8 cellular contexts compared by ENCODE assay signal in genomic region chr4:6327220-6327917, GRCh38. TPM values are rescaled to one million over a fixed set of nuclear protein-coding genes. Genes with fewer than 3 reads are reported as not detected.
DNase-seq lines count a peak whose midpoint lies in the region; ATAC-seq, FAIRE-seq and TF ChIP-seq lines count a peak whose summit lies in the region.

No MANE protein-coding gene starts in this region.

- peak; percentile 64 for ATAC-seq in GM18868 (IDR thresholded peaks at IDR 0.05; ENCODE audit: unreplicated experiment)

- peak; percentile 88 for FAIRE-seq in HTR-8/SVneo (lab: Jason Lieb, UNC)
- no peak for FAIRE-seq in RCC 7860 (lab: Jason Lieb, UNC)

- H3K9me3 Mint-ChIP-seq in activated T-helper 2 cell treated with anti-CD3 and anti-CD28 coated beads, Interferon-gamma antibody, Interleukin-2, Interleukin-4, amounts not matched to agents 10 μg/mL and 5 μg/mL and 100 μg/mL, durations not matched to agents 14 hours and 24 hours and 36 hours, result no peaks in the 10 kb centered on the region

- TF ChIP-seq CTCF in testis (IDR thresholded peaks at IDR 0.05), result peak; percentile 96 to 98 (median 97)

- no peak for TF ChIP-seq POLR2A in testis (IDR thresholded peaks at IDR 0.05)

- no peaks in the 10 kb centered on the region for H3K27me3 ChIP-seq in testis

- H3K36me3 Mint-ChIP-seq in activated T-helper 2 cell treated with anti-CD3 and anti-CD28 coated beads, Interferon-gamma antibody, Interleukin-2, Interleukin-4, amounts not matched to agents 10 μg/mL and 5 μg/mL and 100 μg/mL, durations not matched to agents 14 hours and 24 hours and 36 hours (ENCODE audit: low read depth), result no peaks in the 10 kb centered on the region

- H3K27ac Mint-ChIP-seq in activated T-helper 2 cell treated with anti-CD3 and anti-CD28 coated beads, Interferon-gamma antibody, Interleukin-2, Interleukin-4, amounts not matched to agents 10 μg/mL and 5 μg/mL and 100 μg/mL, durations not matched to agents 14 hours and 24 hours and 36 hours, result no peak overlapping the region

- no peak overlapping the region for H3K4me3 Mint-ChIP-seq in activated T-helper 2 cell treated with anti-CD3 and anti-CD28 coated beads, Interferon-gamma antibody, Interleukin-2, Interleukin-4, amounts not matched to agents 10 μg/mL and 5 μg/mL and 100 μg/mL, durations not matched to agents 14 hours and 24 hours and 36 hours (ENCODE audit: low read depth)

- 37 to 39% methylated on average over 12 to 21 of the region's 21 CpGs for WGBS in testis, 2 donors

- intact Hi-C loops in activated T-helper 2 cell treated with anti-CD3 and anti-CD28 coated beads, Interferon-gamma antibody, Interleukin-2, Interleukin-4, amounts not matched to agents 10 μg/mL and 5 μg/mL and 100 μg/mL, durations not matched to agents 14 hours and 24 hours and 36 hours (cut with micrococcal nuclease), result loop anchor here (1.0 to 5.0 kb wide), 3 partner anchors 77 to 329 kb away; no protein-coding TSS in a partner anchor
- intact Hi-C loops in testis (cut with DNase I; ENCODE audit: low total_unique reads), result loop anchor here (5.0 kb wide), 1 partner anchor 60 kb away; the partner anchor contains the start of gene WFS1

- H3K9me3 ChIP-seq in testis, result no peaks in the 10 kb centered on the region

- H3K27ac ChIP-seq in testis, result no peak overlapping the region

- no peaks in the 10 kb centered on the region for H3K4me1 ChIP-seq in testis

- H3K4me3 ChIP-seq in testis, result no peak overlapping the region

- H3K27me3 Mint-ChIP-seq in activated T-helper 2 cell treated with anti-CD3 and anti-CD28 coated beads, Interferon-gamma antibody, Interleukin-2, Interleukin-4, amounts not matched to agents 10 μg/mL and 5 μg/mL and 100 μg/mL, durations not matched to agents 14 hours and 24 hours and 36 hours (ENCODE audit: low read depth), result peaks cover 24% of the 10 kb centered on the region

- H3K36me3 ChIP-seq in testis (ENCODE audit: low read depth, missing control alignments), result no peaks in the 10 kb centered on the region

- H3K4me1 Mint-ChIP-seq in activated T-helper 2 cell treated with anti-CD3 and anti-CD28 coated beads, Interferon-gamma antibody, Interleukin-2, Interleukin-4, amounts not matched to agents 10 μg/mL and 5 μg/mL and 100 μg/mL, durations not matched to agents 14 hours and 24 hours and 36 hours (ENCODE audit: low read depth), result no peaks in the 10 kb centered on the region

- peak; percentile 85 for DNase-seq in AG08395 (ENCODE audit: low spot score)
- DNase-seq in HTR-8/SVneo (ENCODE audit: insufficient read length, low spot score), result peak; percentile 79
- peak; percentile 45 for DNase-seq in RCC 7860 (ENCODE audit: low spot score)
- peak; percentile 62 for DNase-seq in activated T-helper 2 cell treated with anti-CD3 and anti-CD28 coated beads, Interferon-gamma antibody, Interleukin-2, Interleukin-4, amounts not matched to agents 10 μg/mL and 5 μg/mL and 100 μg/mL, durations not matched to agents 14 hours and 24 hours and 36 hours (ENCODE audit: low spot score)
- peak; percentile 57 for DNase-seq in fibroblast of the conjunctiva (ENCODE audit: low read depth)
- DNase-seq in nucleus accumbens (lab: John Stamatoyannopoulos, UW), result peak in 53 of 56 donors; percentile 9 to 90 (median 65)
- peak; percentile 87 for DNase-seq in testis

RNA-seq across cellular contexts. Expression of gene WFS1, which starts 57.7 kb away (rescaled TPM):
- total RNA-seq in activated T-helper 2 cell treated with anti-CD3 and anti-CD28 coated beads, Interferon-gamma antibody, Interleukin-2, Interleukin-4, amounts not matched to agents 10 μg/mL and 5 μg/mL and 100 μg/mL, durations not matched to agents 14 hours and 24 hours and 36 hours, result 4.4 and 5.9 TPM in 2 replicates
- total RNA-seq in testis, result 100 to 1,000 TPM; 124 to 202 TPM
- polyA plus RNA-seq in testis (ENCODE audit: insufficient read depth, low read depth, low replicate concordance), result 80.4 TPM

Comparison
In these comparisons a context has a peak if more than half of its experiments do, and no peak if none do; other contexts are left out.
1. RNA of gene WFS1, which starts 57.7 kb away (total RNA-seq): 124 to 202 TPM in testis; 4.4 to 5.9 TPM in activated T-helper 2 cell treated with anti-CD3 and anti-CD28 coated beads, Interferon-gamma antibody, Interleukin-2, Interleukin-4, amounts not matched to agents 10 μg/mL and 5 μg/mL and 100 μg/mL, durations not matched to agents 14 hours and 24 hours and 36 hours; every median in the first group is over 10 times any median in the second.
2. Peak in every context shown above with its lines, with median percentiles within 50 percentile points of each other: DNase-seq.